ENCODE assay signal across 1 cellular context in the genomic region with DNA sequence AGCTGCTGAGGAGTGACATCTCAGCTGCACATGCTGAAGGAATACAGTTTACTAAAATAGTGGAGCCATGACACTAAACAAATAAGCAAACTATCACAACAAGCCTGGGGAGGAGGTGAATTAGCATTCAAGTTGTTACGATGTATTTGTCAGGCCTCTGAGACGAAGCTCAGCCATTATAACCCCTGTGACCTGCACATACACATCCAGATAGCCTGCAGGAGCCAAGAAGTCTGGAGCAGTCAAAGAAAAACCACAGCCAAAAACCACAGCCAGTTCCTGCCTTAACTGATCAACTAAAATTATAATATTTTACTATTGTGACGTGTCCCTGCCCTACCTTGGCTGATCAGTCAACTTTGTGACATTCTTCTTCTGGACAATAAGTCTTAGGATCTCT.
TF ChIP-seq lines count a peak whose summit lies in the region.

No MANE protein-coding gene starts in this region.

TF ChIP-seq in K562, 482 proteins besides CTCF, POLR2A, EP300 and RAD21 (continued from another document):
- TF ChIP-seq, protein P1, sequence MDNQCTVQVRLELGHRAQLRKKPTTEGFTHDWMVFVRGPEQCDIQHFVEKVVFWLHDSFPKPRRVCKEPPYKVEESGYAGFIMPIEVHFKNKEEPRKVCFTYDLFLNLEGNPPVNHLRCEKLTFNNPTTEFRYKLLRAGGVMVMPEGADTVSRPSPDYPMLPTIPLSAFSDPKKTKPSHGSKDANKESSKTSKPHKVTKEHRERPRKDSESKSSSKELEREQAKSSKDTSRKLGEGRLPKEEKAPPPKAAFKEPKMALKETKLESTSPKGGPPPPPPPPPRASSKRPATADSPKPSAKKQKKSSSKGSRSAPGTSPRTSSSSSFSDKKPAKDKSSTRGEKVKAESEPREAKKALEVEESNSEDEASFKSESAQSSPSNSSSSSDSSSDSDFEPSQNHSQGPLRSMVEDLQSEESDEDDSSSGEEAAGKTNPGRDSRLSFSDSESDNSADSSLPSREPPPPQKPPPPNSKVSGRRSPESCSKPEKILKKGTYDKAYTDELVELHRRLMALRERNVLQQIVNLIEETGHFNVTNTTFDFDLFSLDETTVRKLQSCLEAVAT (IDR thresholded peaks at IDR 0.05): peak in 1 of 2 experiments; percentile 88; a peak in 2 of 4 replicates
- TF ChIP-seq, protein P2, sequence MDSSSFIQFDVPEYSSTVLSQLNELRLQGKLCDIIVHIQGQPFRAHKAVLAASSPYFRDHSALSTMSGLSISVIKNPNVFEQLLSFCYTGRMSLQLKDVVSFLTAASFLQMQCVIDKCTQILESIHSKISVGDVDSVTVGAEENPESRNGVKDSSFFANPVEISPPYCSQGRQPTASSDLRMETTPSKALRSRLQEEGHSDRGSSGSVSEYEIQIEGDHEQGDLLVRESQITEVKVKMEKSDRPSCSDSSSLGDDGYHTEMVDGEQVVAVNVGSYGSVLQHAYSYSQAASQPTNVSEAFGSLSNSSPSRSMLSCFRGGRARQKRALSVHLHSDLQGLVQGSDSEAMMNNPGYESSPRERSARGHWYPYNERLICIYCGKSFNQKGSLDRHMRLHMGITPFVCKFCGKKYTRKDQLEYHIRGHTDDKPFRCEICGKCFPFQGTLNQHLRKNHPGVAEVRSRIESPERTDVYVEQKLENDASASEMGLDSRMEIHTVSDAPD (CRISPR knock-in tag; IDR thresholded peaks at IDR 0.05): peak; percentile 85
- no peak for TF ChIP-seq NR2C2 (CRISPR knock-in tag; IDR thresholded peaks at IDR 0.05)
- TF ChIP-seq NR2C2 (tag; IDR thresholded peaks at IDR 0.05): peak; percentile 32; the same call in 1 of the 2 replicates
- peak; percentile 18 to 66 (median 19) for TF ChIP-seq YY1 (IDR thresholded peaks at IDR 0.05; ENCODE audit: borderline replicate concordance in 1 of 3, control insufficient read depth in 1 of 3, extremely low read depth in 1 of 3, insufficient read depth in 3 of 3, insufficient read length in 1 of 3, insufficient replicate concordance in 2 of 3, low read depth in 1 of 3, low read length in 2 of 3)
- peak; percentile 85; the same call in 1 of the 2 replicates for TF ChIP-seq ESRRA (IDR thresholded peaks at IDR 0.05; ENCODE audit: borderline replicate concordance, low read depth)
- peak; percentile 48; the same call in 1 of the 2 replicates for TF ChIP-seq SOX6 (IDR thresholded peaks at IDR 0.05)
- 0 out of 4 replicates have a peak, but pooled peaks of 1 of the 2 experiments have one; percentile 18 for TF ChIP-seq NRF1 (conservative IDR thresholded peaks at IDR 0.05 in 1 of 2, IDR thresholded peaks at IDR 0.05 in 1 of 2)
- no peak for TF ChIP-seq RFX1 (IDR thresholded peaks at IDR 0.05)
- peak; percentile 40; the same call in 1 of the 2 replicates for TF ChIP-seq DPF2 (IDR thresholded peaks at IDR 0.05)
- TF ChIP-seq, protein P3, sequence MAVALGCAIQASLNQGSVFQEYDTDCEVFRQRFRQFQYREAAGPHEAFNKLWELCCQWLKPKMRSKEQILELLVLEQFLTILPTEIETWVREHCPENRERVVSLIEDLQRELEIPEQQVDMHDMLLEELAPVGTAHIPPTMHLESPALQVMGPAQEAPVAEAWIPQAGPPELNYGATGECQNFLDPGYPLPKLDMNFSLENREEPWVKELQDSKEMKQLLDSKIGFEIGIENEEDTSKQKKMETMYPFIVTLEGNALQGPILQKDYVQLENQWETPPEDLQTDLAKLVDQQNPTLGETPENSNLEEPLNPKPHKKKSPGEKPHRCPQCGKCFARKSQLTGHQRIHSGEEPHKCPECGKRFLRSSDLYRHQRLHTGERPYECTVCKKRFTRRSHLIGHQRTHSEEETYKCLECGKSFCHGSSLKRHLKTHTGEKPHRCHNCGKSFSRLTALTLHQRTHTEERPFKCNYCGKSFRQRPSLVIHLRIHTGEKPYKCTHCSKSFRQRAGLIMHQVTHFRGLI (CRISPR knock-in tag; IDR thresholded peaks at IDR 0.05): no peak
- TF ChIP-seq JUND (IDR thresholded peaks at IDR 0.05; ENCODE audit: borderline replicate concordance, low read depth, low read length): no peak
- peak; percentile 17; the same call in 1 of the 3 replicates for TF ChIP-seq JUND (tag; IDR thresholded peaks at IDR 0.05; ENCODE audit: borderline replicate concordance, low read depth, low read length)
- peak; percentile 96 to 97 for TF ChIP-seq ARNT (IDR thresholded peaks at IDR 0.05)
- no peak for TF ChIP-seq CEBPG (CRISPR knock-in tag; IDR thresholded peaks at IDR 0.05)
- TF ChIP-seq CEBPG (tag; conservative IDR thresholded peaks at IDR 0.05 in 1 of 2, IDR thresholded peaks at IDR 0.05 in 1 of 2): no peak
- TF ChIP-seq FOSL1 (tag; conservative IDR thresholded peaks at IDR 0.05): no peak
